ENCODE assay signal across 18 cellular contexts in the genomic region with DNA sequence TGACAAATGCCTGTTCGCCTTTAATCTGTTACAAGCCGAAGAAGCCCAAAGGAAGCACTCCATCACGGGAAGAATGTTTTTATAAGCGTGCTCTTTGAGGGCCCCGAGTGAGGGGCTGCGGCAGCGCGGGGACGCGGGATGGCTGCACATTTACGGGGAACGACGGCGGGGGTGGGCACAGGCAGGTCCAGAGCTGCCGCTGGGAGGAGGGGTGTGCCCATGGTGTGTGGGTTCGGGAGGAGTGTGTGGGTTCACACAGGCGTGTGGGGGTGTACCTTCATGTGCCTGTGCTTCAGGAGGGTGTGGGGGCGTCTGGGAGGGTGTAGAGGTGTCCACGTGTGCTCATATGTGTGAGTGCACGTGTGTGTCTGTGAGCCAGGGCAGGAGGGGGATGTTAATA.
"Had no signal": no experiment of that assay in that cellular context is flagged by ENCODE, and none has a peak within 500 bp of the region (broad histone marks: within the 10 kb centered on the region; RNA-seq: fewer than 3 reads in every experiment).

No MANE protein-coding gene starts in this region.

- H3K36me3 ChIP-seq: lower lobe of right lung, neutrophil, pancreas, sigmoid colon had no signal

- H3K4me3 ChIP-seq: lower lobe of right lung, pancreas, sigmoid colon, smooth muscle cell had no signal

- H3K4me1 ChIP-seq: lower lobe of right lung, pancreas had no signal

- H3K4me3 Mint-ChIP-seq: activated naive CD4-positive, alpha-beta T cell treated with anti-CD3 and anti-CD28 coated beads, Interleukin-2, amount 10 ng/mL, durations not matched to agents 7 days and 5 days; immature natural killer cell; naive thymus-derived CD8-positive, alpha-beta T cell; stimulated activated naive B cell treated with anti-CD40 and anti-IgM and Interleukin-4, amounts not matched to agents 10 μg/mL and 1 μg/mL and 100 μg/mL, for 72 hours had no signal

- DNase-seq: activated CD8-positive, alpha-beta memory T cell treated with anti-CD3 and anti-CD28 coated beads, Interleukin-2, amount 50 U/mL, for 48 hours; activated effector memory CD4-positive, alpha-beta T cell treated with Interleukin-2 at 50 U/mL for 16 hours; activated naive CD4-positive, alpha-beta T cell treated with anti-CD3 and anti-CD28 coated beads, Interleukin-2, amount 10 ng/mL, durations not matched to agents 7 days and 5 days; activated T-cell treated with anti-CD3 and anti-CD28 coated beads, Interleukin-2, amount 50 U/mL, for 48 hours; effector CD4-positive, alpha-beta T cell; erythroblast; immature natural killer cell; lower lobe of right lung; pancreas; sigmoid colon; stimulated activated CD4-positive, alpha-beta T cell treated with anti-CD3 and anti-CD28 coated beads, Interleukin-2, amount 100 ng/mL, for 48 hours; stimulated activated CD8-positive, alpha-beta memory T cell treated with anti-CD3 and anti-CD28 coated beads, Interleukin-4, amount 100 ng/mL, for 48 hours; stimulated activated naive B cell treated with anti-CD40 and anti-IgM and Interleukin-4, amounts not matched to agents 10 μg/mL and 1 μg/mL and 100 μg/mL, for 72 hours; T-helper 9 cell; trophoblast cell had no signal

- H3K9me3 Mint-ChIP-seq: activated naive CD4-positive, alpha-beta T cell treated with anti-CD3 and anti-CD28 coated beads, Interleukin-2, amount 10 ng/mL, durations not matched to agents 7 days and 5 days; stimulated activated naive B cell treated with anti-CD40 and anti-IgM and Interleukin-4, amounts not matched to agents 10 μg/mL and 1 μg/mL and 100 μg/mL, for 72 hours had no signal

- H3K4me1 Mint-ChIP-seq: activated naive CD4-positive, alpha-beta T cell treated with anti-CD3 and anti-CD28 coated beads, Interleukin-2, amount 10 ng/mL, durations not matched to agents 7 days and 5 days; immature natural killer cell had no signal

- H3K9me3 ChIP-seq: lower lobe of right lung, neutrophil, pancreas had no signal

- H3K4me2 ChIP-seq: smooth muscle cell had no signal

- H3K36me3 Mint-ChIP-seq: activated naive CD4-positive, alpha-beta T cell treated with anti-CD3 and anti-CD28 coated beads, Interleukin-2, amount 10 ng/mL, durations not matched to agents 7 days and 5 days; immature natural killer cell; stimulated activated naive B cell treated with anti-CD40 and anti-IgM and Interleukin-4, amounts not matched to agents 10 μg/mL and 1 μg/mL and 100 μg/mL, for 72 hours had no signal

- H3K27ac Mint-ChIP-seq: activated naive CD4-positive, alpha-beta T cell treated with anti-CD3 and anti-CD28 coated beads, Interleukin-2, amount 10 ng/mL, durations not matched to agents 7 days and 5 days; immature natural killer cell; stimulated activated naive B cell treated with anti-CD40 and anti-IgM and Interleukin-4, amounts not matched to agents 10 μg/mL and 1 μg/mL and 100 μg/mL, for 72 hours had no signal

- H3K27ac ChIP-seq: lower lobe of right lung, neutrophil, pancreas, sigmoid colon had no signal

- FAIRE-seq: pancreas had no signal

- ATAC-seq: naive thymus-derived CD8-positive, alpha-beta T cell; stimulated activated naive B cell treated with anti-CD40 and anti-IgM and Interleukin-4, amounts not matched to agents 10 μg/mL and 1 μg/mL and 100 μg/mL, for 72 hours had no signal
